Comparison of ENCODE assay signal across 1 cellular context in genomic region chr5:112447185-112447760, GRCh38. TPM values are rescaled to one million over a fixed set of nuclear protein-coding genes. Genes with fewer than 3 reads are reported as not detected.
"Had no signal": no experiment of that assay in that cellular context is flagged by ENCODE, and none has a peak within 500 bp of the region (broad histone marks: within the 10 kb centered on the region; RNA-seq: fewer than 3 reads in every experiment).

No MANE protein-coding gene starts in this region.

RNA-seq across cellular contexts. Expression of gene EPB41L4A, which starts 28.2 kb away (rescaled TPM):
- total RNA-seq: HT1080 had no signal
